10 cellular contexts compared by ENCODE assay signal in genomic region chr1:30715216-30715615, GRCh38. TPM values are rescaled to one million over a fixed set of nuclear protein-coding genes. Genes with fewer than 3 reads are reported as not detected.
DNase-seq lines count a peak whose midpoint lies in the region; ATAC-seq and TF ChIP-seq lines count a peak whose summit lies in the region.
"Had no signal": no experiment of that assay in that cellular context is flagged by ENCODE, and none has a peak within 500 bp of the region (broad histone marks: within the 10 kb centered on the region; RNA-seq: fewer than 3 reads in every experiment).

No MANE protein-coding gene starts in this region.

- BruUV-seq in A673 (replicated peaks; lab: Mats Ljungman, UMichigan) (no TSS peak), Calu3 (replicated peaks; lab: Mats Ljungman, UMichigan) (no TSS peak)

- TF ChIP-seq CTCF in A673 (conservative IDR thresholded peaks at IDR 0.05; ENCODE audit: low read depth, low read length): peak; percentile 59
- TF ChIP-seq CTCF in Calu3 (IDR thresholded peaks at IDR 0.05; ENCODE audit: unreplicated experiment): peak; percentile 49
- peak; percentile 33 for TF ChIP-seq CTCF in OCI-LY3 (IDR thresholded peaks at IDR 0.05; ENCODE audit: low read depth, low read length)
- TF ChIP-seq CTCF in fibroblast of the aortic adventitia (IDR thresholded peaks at IDR 0.05; ENCODE audit: insufficient read depth, low read length): peak; percentile 46
- TF ChIP-seq CTCF in suprapubic skin (IDR thresholded peaks at IDR 0.05): peak in 1 of 2 donors; percentile 6

- WGBS in suprapubic skin: 79% methylated on average over 2 of the region's 2 CpGs

- CTCF ChIA-PET in A673 (lab: Charles Lee): no interaction called here
- CTCF ChIA-PET in Calu3 (lab: Charles Lee): no interaction called here

- H3K9me3 ChIP-seq in A673 (ENCODE audit: low read depth, low read length, poor library complexity, severe bottlenecking): peaks cover 7% of the 10 kb centered on the region
- no peaks in the 10 kb centered on the region for H3K9me3 ChIP-seq in OCI-LY3 (ENCODE audit: insufficient read depth, low read length)
- no peaks in the 10 kb centered on the region for H3K9me3 ChIP-seq in suprapubic skin

- H3K27ac ChIP-seq in A673 (ENCODE audit: low read depth, low read length, poor library complexity, severe bottlenecking) (no peak overlapping the region), OCI-LY3 (ENCODE audit: low read length) (no peak overlapping the region), suprapubic skin (no peak overlapping the region)

- no peaks in the 10 kb centered on the region for H3K79me2 ChIP-seq in OCI-LY3 (ENCODE audit: low read length)

- H3K9me3 Mint-ChIP-seq in Calu3 (ENCODE audit: low read depth, unreplicated experiment): no peaks in the 10 kb centered on the region

- H3K4me3 ChIP-seq in A673 (ENCODE audit: low read depth, low read length, poor library complexity, severe bottlenecking) (no peak overlapping the region), OCI-LY3 (ENCODE audit: low read length) (no peak overlapping the region), fibroblast of the aortic adventitia (ENCODE audit: low read depth, low read length) (no peak overlapping the region), suprapubic skin (no peak overlapping the region)

- no peak overlapping the region for H2AFZ ChIP-seq in OCI-LY3 (ENCODE audit: low read depth, low read length)

- H3K4me2 ChIP-seq in OCI-LY3 (ENCODE audit: low read length): no peak overlapping the region

- no peak for TF ChIP-seq EP300 in suprapubic skin (IDR thresholded peaks at IDR 0.05)

- H3K27me3 ChIP-seq in A673 (replicated peaks; ENCODE audit: insufficient read depth, low read depth, low read length, poor library complexity): no peaks in the 10 kb centered on the region
- no peaks in the 10 kb centered on the region for H3K27me3 ChIP-seq in OCI-LY3 (ENCODE audit: low read depth, low read length)
- no peaks in the 10 kb centered on the region for H3K27me3 ChIP-seq in suprapubic skin

- no peak overlapping the region for H3K4me3 Mint-ChIP-seq in Calu3 (ENCODE audit: low read depth, unreplicated experiment)

- H3K27ac Mint-ChIP-seq in Calu3 (ENCODE audit: unreplicated experiment): no peak overlapping the region

- intact Hi-C loops in A673 (cut with micrococcal nuclease; ENCODE audit: unreplicated experiment): loop anchor here (5.0 kb wide), 1 partner anchor 212 kb away; no protein-coding TSS in a partner anchor
- intact Hi-C loops in Calu3 (cut with micrococcal nuclease; ENCODE audit: unreplicated experiment): no loop called here

- no peaks in the 10 kb centered on the region for H3K27me3 Mint-ChIP-seq in Calu3 (ENCODE audit: unreplicated experiment)

- no peaks in the 10 kb centered on the region for H3K36me3 ChIP-seq in A673 (ENCODE audit: insufficient read depth, low read length, poor library complexity, severe bottlenecking)
- H3K36me3 ChIP-seq in OCI-LY3 (replicated peaks; ENCODE audit: low read depth, low read length): no peaks in the 10 kb centered on the region
- H3K36me3 ChIP-seq in suprapubic skin: no peaks in the 10 kb centered on the region

- H3K4me1 Mint-ChIP-seq in Calu3 (ENCODE audit: low read depth, unreplicated experiment): no peaks in the 10 kb centered on the region

- H3K4me1 ChIP-seq in A673 (ENCODE audit: insufficient read depth, low read length, poor library complexity, severe bottlenecking) (peaks cover 5% of the 10 kb centered on the region), OCI-LY3 (ENCODE audit: low read length) (peaks cover 8% of the 10 kb centered on the region), suprapubic skin (peaks cover 17% of the 10 kb centered on the region)

- H3K9ac ChIP-seq in OCI-LY3 (ENCODE audit: low read length): no peak overlapping the region

- POLR2A ChIA-PET in A673 (lab: Charles Lee; ENCODE audit: low non-redundant PET): no interaction called here

- peaks cover 21% of the 10 kb centered on the region for H3K36me3 Mint-ChIP-seq in Calu3 (ENCODE audit: insufficient read depth, unreplicated experiment)

- ATAC-seq in HG02571 (IDR thresholded peaks at IDR 0.05; ENCODE audit: unreplicated experiment): no peak

- DNase-seq in A673 (ENCODE audit: low spot score) (no peak), Calu3 (peak; percentile 29), fibroblast of the aortic adventitia (ENCODE audit: low read depth) (no peak), suprapubic skin (ENCODE audit: low spot score in 2 of 2) (no peak), iPS-NIHi7 (ENCODE audit: extremely low spot score) (no peak), NCI-H2227 treated with DMSO at 0.1 percent for 48 hours (lab: John Stamatoyannopoulos, UW) (no peak)
- DNase-seq: anterior cingulate cortex, NCI-H524 had no signal

- H4K20me1 ChIP-seq in OCI-LY3 (ENCODE audit: insufficient read depth, low read length): no peaks in the 10 kb centered on the region

- TF ChIP-seq POLR2A in suprapubic skin (IDR thresholded peaks at IDR 0.05): no peak

RNA-seq across cellular contexts. Expression of gene MATN1, which starts 8.2 kb away (rescaled TPM):
- total RNA-seq in A673 (2021) (not detected in 2 replicates), Calu3 (2022) (not detected in 2 replicates), fibroblast of the aortic adventitia (ENCODE audit: low replicate concordance) (0.18 and 0.25 TPM in 2 replicates), suprapubic skin (under 1 TPM in 1 of 4 donors, not detected in 3; 0.98 TPM)

RNA-seq across cellular contexts. Expression of gene LAPTM5, which starts 42.4 kb away (rescaled TPM):
- not detected in 2 replicates for total RNA-seq in A673 (2021)
- total RNA-seq in Calu3 (2022): not detected in 2 replicates
- total RNA-seq in fibroblast of the aortic adventitia (ENCODE audit: low replicate concordance): 0.16 and 0.18 TPM in 2 replicates
- 10 to 100 TPM in 3 of 4 donors, 1 to 10 TPM in 1; 9.9 to 13.7 (median 12.2) TPM for total RNA-seq in suprapubic skin
